13 cellular contexts compared by ENCODE assay signal in the genomic region with DNA sequence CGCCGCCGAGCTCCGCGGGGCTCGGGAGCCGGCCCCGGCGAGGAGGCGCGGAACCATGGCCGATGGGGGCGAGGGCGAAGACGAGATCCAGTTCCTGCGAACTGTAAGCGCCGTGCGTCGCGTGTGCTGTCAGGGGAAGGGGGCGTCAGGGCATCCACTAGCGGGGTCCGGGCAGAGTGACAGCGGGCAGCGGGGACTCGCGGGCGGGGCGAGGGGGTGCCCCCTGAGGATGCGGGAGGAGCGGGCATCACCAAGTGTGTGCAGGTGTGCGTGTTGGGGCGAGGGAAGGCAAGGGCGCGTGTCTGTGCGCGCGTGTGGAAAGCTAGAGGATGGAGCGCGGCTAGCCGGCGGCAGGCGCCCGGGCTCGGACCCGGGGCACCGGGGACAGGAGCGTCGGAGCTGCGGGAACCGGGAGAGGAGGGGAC. TPM values are rescaled to one million over a fixed set of nuclear protein-coding genes. Genes with fewer than 3 reads are reported as not detected.
DNase-seq lines count a peak whose midpoint lies in the region; ATAC-seq and TF ChIP-seq lines count a peak whose summit lies in the region.
"Had no signal": no experiment of that assay in that cellular context is flagged by ENCODE, and none has a peak within 500 bp of the region (broad histone marks: within the 10 kb centered on the region; RNA-seq: fewer than 3 reads in every experiment).

No MANE protein-coding gene starts in this region.

- no peaks in the 10 kb centered on the region for H3K9me3 ChIP-seq in muscle layer of duodenum (ENCODE audit: control insufficient read depth in 1 of 2, low read length in 2 of 2)
- H3K9me3 ChIP-seq in tibial artery: no peaks in the 10 kb centered on the region
- H3K9me3 ChIP-seq in CD4-positive, alpha-beta memory T cell (ENCODE audit: control insufficient read depth in 1 of 2, low read length in 2 of 2): no peaks in the 10 kb centered on the region

- H3K36me3 ChIP-seq in muscle layer of duodenum (ENCODE audit: control insufficient read depth in 1 of 2, insufficient read depth in 2 of 2, low read length in 2 of 2) (no peaks in the 10 kb centered on the region), tibial artery (no peaks in the 10 kb centered on the region)
- no peaks in the 10 kb centered on the region for H3K36me3 ChIP-seq in CD4-positive, alpha-beta memory T cell (ENCODE audit: insufficient read depth, low read length)

- peaks cover 10 to 22% (median 14%) of the 10 kb centered on the region in 4 donors for H3K4me1 Mint-ChIP-seq in CD4-positive, alpha-beta memory T cell

- H3K27ac Mint-ChIP-seq in CD4-positive, alpha-beta memory T cell: no peak overlapping the region
- H3K27ac Mint-ChIP-seq: dendritic cell treated with granulocyte-macrophage colony-stimulating factor and Interleukin-4, amounts not matched to agents 40 ng/mL and 50 ng/mL, for 4 days had no signal

- TF ChIP-seq CTCF in tibial artery (IDR thresholded peaks at IDR 0.05): no peak

- POLR2A ChIA-PET in CD4-positive, alpha-beta memory T cell (lab: Charles Lee; ENCODE audit: partially characterized antibody): no interaction called here

- H3K27me3 ChIP-seq in muscle layer of duodenum (ENCODE audit: low read depth, low read length) (no peaks in the 10 kb centered on the region), tibial artery (peaks cover 0 to 5% of the 10 kb centered on the region in 2 donors)
- peaks cover 13% of the 10 kb centered on the region for H3K27me3 ChIP-seq in CD4-positive, alpha-beta memory T cell (ENCODE audit: insufficient read depth, low read length)

- CTCF ChIA-PET in CD4-positive, alpha-beta memory T cell (lab: Charles Lee; ENCODE audit: partially characterized antibody): interaction anchor here (1.3 kb wide), 1 partner anchor 11 kb away, joined by 3 read pairs; no protein-coding TSS in a partner anchor

- DNase-seq in NCI-H82 (lab: John Stamatoyannopoulos, UW) (peak; percentile 53), NCI-H82 treated with DMSO at 0.1 percent for 48 hours (lab: John Stamatoyannopoulos, UW; ENCODE audit: unreplicated experiment) (no peak), ecto neural progenitor cell (ENCODE audit: low spot score) (peak; percentile 63), tibial artery (peak in 1 of 2 donors; percentile 63), COLO668 (lab: John Stamatoyannopoulos, UW; ENCODE audit: unreplicated experiment) (no peak), left lobe of liver (ENCODE audit: low spot score) (no peak)
- DNase-seq in CD4-positive, alpha-beta memory T cell: no peak
- DNase-seq: NCI-H1436 treated with DMSO at 0.1 percent for 48 hours, SHP77 treated with DMSO at 0.1 percent for 48 hours had no signal

- H3K4me1 ChIP-seq in muscle layer of duodenum (ENCODE audit: control insufficient read depth in 1 of 2, insufficient read depth in 2 of 2, low read length in 2 of 2): peaks cover 0 to 11% of the 10 kb centered on the region in 2 donors
- peaks cover 0 to 53% (median 21%) of the 10 kb centered on the region in 4 donors for H3K4me1 ChIP-seq in tibial artery
- no peaks in the 10 kb centered on the region for H3K4me1 ChIP-seq in CD4-positive, alpha-beta memory T cell (ENCODE audit: insufficient read depth, low read length)

- no peak overlapping the region for H3K4me3 Mint-ChIP-seq in CD4-positive, alpha-beta memory T cell
- H3K4me3 Mint-ChIP-seq: dendritic cell treated with granulocyte-macrophage colony-stimulating factor and Interleukin-4, amounts not matched to agents 40 ng/mL and 50 ng/mL, for 4 days had no signal

- intact Hi-C loops in tibial artery (cut with DNase I; ENCODE audit: low total_unique reads): loop anchor here (10.0 kb wide), 1 partner anchor 342 kb away; no protein-coding TSS in a partner anchor
- intact Hi-C loops in CD4-positive, alpha-beta memory T cell (cut with micrococcal nuclease): no loop called here

- ATAC-seq in left lobe of liver: no peak

- H3K36me3 Mint-ChIP-seq in CD4-positive, alpha-beta memory T cell: peaks cover 0 to 4% of the 10 kb centered on the region in 2 donors

- H3K4me3 ChIP-seq in muscle layer of duodenum (ENCODE audit: low read depth in 1 of 2, low read length in 2 of 2): peak overlapping the region; percentile 32 to 80
- H3K4me3 ChIP-seq in tibial artery: peak overlapping the region; percentile 74 to 86
- H3K4me3 ChIP-seq in CD4-positive, alpha-beta memory T cell (ENCODE audit: low read length in 2 of 2): no peak overlapping the region

- no peaks in the 10 kb centered on the region for H3K9me3 Mint-ChIP-seq in CD4-positive, alpha-beta memory T cell
- H3K9me3 Mint-ChIP-seq: dendritic cell treated with granulocyte-macrophage colony-stimulating factor and Interleukin-4, amounts not matched to agents 40 ng/mL and 50 ng/mL, for 4 days had no signal

- H3K27ac ChIP-seq in muscle layer of duodenum (ENCODE audit: low read length) (no peak overlapping the region), tibial artery (peak overlapping the region; percentile 82 to 86)
- no peak overlapping the region for H3K27ac ChIP-seq in CD4-positive, alpha-beta memory T cell (ENCODE audit: low read depth, low read length)

- H3K27me3 Mint-ChIP-seq in CD4-positive, alpha-beta memory T cell: peaks cover 34 to 39% of the 10 kb centered on the region in 2 donors

RNA-seq across cellular contexts. Expression of gene RYR2, which starts 0.5 kb away (rescaled TPM):
- total RNA-seq in CD4-positive, alpha-beta memory T cell: not detected
- polyA plus RNA-seq in CD4-positive, alpha-beta memory T cell: not detected
- 0.03 TPM for total RNA-seq in left lobe of liver
- polyA plus RNA-seq: AG04450 had no signal

RNA-seq across cellular contexts. Expression of gene MT1HL1, which starts 38.2 kb away (rescaled TPM):
- not detected for total RNA-seq in CD4-positive, alpha-beta memory T cell
- polyA plus RNA-seq in CD4-positive, alpha-beta memory T cell: not detected
- total RNA-seq in left lobe of liver: not detected
- total RNA-seq: liver had no signal
- polyA plus RNA-seq: AG04450 had no signal

Comparison
In these comparisons a context has a peak if more than half of its experiments do, and no peak if none do; other contexts are left out.
1. DNase-seq: peak in NCI-H82 (single experiment) and ecto neural progenitor cell (single experiment); none in NCI-H82 treated with DMSO at 0.1 percent for 48 hours (single experiment), COLO668 (single experiment), CD4-positive, alpha-beta memory T cell (0 of 5) and left lobe of liver (single experiment).
2. H3K27ac ChIP-seq: peak in tibial artery (2 of 2); none in muscle layer of duodenum (single experiment) and CD4-positive, alpha-beta memory T cell (single experiment).
3. H3K4me3 ChIP-seq: peak in muscle layer of duodenum (2 of 2) and tibial artery (2 of 2); none in CD4-positive, alpha-beta memory T cell (0 of 2).